Comparison of ENCODE assay signal across 1 cellular context in the genomic region with DNA sequence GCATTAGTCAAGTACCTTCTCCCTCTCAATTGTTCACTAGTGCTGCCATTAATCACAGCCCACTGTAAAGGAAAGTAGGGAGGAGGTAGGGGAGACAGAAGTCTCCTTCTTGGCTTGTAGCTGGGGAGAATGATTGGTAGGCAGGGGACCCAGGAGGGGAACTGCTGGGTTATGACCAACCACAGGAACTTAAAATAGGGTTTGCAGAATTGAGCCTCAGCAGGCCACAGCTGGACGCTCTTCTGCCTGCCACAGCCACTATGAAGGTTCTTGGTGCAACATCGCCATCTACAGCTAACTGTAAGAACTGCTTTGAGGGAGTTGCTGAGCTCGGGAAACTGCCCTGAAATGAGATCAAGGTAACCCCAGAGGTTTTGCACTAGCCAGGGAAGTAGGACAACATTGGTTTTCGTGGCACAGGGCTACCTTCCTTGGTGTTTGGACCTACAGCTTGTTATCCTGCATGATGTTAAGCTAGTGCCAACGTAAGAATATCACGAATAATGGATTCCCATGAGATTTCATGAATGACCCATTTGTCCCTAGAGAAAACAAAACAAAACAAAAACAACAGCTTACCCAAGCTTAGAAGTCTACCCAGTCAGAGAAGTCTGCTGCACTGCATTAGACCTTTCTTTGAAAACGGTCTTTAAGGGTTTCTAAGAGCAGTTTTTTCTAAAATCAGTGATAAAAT.
TF ChIP-seq lines count a peak whose summit lies in the region.

No MANE protein-coding gene starts in this region.

TF ChIP-seq in HCT116, 20 proteins besides CTCF, POLR2A, EP300 and RAD21 (continued from another document):
- TF ChIP-seq, protein P1, sequence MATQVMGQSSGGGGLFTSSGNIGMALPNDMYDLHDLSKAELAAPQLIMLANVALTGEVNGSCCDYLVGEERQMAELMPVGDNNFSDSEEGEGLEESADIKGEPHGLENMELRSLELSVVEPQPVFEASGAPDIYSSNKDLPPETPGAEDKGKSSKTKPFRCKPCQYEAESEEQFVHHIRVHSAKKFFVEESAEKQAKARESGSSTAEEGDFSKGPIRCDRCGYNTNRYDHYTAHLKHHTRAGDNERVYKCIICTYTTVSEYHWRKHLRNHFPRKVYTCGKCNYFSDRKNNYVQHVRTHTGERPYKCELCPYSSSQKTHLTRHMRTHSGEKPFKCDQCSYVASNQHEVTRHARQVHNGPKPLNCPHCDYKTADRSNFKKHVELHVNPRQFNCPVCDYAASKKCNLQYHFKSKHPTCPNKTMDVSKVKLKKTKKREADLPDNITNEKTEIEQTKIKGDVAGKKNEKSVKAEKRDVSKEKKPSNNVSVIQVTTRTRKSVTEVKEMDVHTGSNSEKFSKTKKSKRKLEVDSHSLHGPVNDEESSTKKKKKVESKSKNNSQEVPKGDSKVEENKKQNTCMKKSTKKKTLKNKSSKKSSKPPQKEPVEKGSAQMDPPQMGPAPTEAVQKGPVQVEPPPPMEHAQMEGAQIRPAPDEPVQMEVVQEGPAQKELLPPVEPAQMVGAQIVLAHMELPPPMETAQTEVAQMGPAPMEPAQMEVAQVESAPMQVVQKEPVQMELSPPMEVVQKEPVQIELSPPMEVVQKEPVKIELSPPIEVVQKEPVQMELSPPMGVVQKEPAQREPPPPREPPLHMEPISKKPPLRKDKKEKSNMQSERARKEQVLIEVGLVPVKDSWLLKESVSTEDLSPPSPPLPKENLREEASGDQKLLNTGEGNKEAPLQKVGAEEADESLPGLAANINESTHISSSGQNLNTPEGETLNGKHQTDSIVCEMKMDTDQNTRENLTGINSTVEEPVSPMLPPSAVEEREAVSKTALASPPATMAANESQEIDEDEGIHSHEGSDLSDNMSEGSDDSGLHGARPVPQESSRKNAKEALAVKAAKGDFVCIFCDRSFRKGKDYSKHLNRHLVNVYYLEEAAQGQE (IDR thresholded peaks at IDR 0.05; ENCODE audit: low read depth), result no peak
- no peak for TF ChIP-seq EZH2 (IDR thresholded peaks at IDR 0.05)
- no peak for TF ChIP-seq EGR1 (IDR thresholded peaks at IDR 0.05; ENCODE audit: low read depth)
- TF ChIP-seq, protein P2, sequence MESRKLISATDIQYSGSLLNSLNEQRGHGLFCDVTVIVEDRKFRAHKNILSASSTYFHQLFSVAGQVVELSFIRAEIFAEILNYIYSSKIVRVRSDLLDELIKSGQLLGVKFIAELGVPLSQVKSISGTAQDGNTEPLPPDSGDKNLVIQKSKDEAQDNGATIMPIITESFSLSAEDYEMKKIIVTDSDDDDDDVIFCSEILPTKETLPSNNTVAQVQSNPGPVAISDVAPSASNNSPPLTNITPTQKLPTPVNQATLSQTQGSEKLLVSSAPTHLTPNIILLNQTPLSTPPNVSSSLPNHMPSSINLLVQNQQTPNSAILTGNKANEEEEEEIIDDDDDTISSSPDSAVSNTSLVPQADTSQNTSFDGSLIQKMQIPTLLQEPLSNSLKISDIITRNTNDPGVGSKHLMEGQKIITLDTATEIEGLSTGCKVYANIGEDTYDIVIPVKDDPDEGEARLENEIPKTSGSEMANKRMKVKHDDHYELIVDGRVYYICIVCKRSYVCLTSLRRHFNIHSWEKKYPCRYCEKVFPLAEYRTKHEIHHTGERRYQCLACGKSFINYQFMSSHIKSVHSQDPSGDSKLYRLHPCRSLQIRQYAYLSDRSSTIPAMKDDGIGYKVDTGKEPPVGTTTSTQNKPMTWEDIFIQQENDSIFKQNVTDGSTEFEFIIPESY (IDR thresholded peaks at IDR 0.05; ENCODE audit: extremely low read depth, insufficient replicate concordance, low read length), result no peak
- no peak for TF ChIP-seq JUND (IDR thresholded peaks at IDR 0.05)
- no peak for TF ChIP-seq ELF1 (IDR thresholded peaks at IDR 0.05; ENCODE audit: borderline replicate concordance, low read depth)
- TF ChIP-seq, protein P3, sequence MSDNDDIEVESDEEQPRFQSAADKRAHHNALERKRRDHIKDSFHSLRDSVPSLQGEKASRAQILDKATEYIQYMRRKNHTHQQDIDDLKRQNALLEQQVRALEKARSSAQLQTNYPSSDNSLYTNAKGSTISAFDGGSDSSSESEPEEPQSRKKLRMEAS (IDR thresholded peaks at IDR 0.05), result no peak
- TF ChIP-seq ZFX (IDR thresholded peaks at IDR 0.05), result no peak
- TF ChIP-seq CBX3 (IDR thresholded peaks at IDR 0.05; ENCODE audit: low read depth), result no peak
- no peak for TF ChIP-seq TCF7L2 (IDR thresholded peaks at IDR 0.05; ENCODE audit: borderline replicate concordance, extremely low read depth, insufficient read depth, insufficient read length)
- TF ChIP-seq SIN3A (IDR thresholded peaks at IDR 0.05; ENCODE audit: low read depth), result no peak
- no peak for TF ChIP-seq CEBPB (IDR thresholded peaks at IDR 0.05; ENCODE audit: low read depth)
- TF ChIP-seq ZNF274 (IDR thresholded peaks at IDR 0.05; ENCODE audit: low read depth, low read length), result no peak
- no peak for TF ChIP-seq YY1 (IDR thresholded peaks at IDR 0.05; ENCODE audit: extremely low read depth, insufficient replicate concordance, low read depth, low read length)
